Comparison of ENCODE assay signal across 1 cellular context in genomic region chr1:230109871-230110667, GRCh38.
A peak's percentile ranks its signal among the peaks of the same experiment; 100 is the strongest.
TF ChIP-seq lines count a peak whose summit lies in the region.

No MANE protein-coding gene starts in this region.

TF ChIP-seq in GM12878, 131 proteins besides CTCF, POLR2A, EP300 and RAD21 (continued from another document and continues in another):
- TF ChIP-seq USF1 (IDR thresholded peaks at IDR 0.05; ENCODE audit: borderline replicate concordance, extremely low read length, insufficient read depth, low read depth, low read length): peak; percentile 48
- no peak for TF ChIP-seq KDM1A (IDR thresholded peaks at IDR 0.05; ENCODE audit: borderline replicate concordance)
- TF ChIP-seq IKZF1 (conservative IDR thresholded peaks at IDR 0.05): peak; percentile 89
- TF ChIP-seq ZNF274 (IDR thresholded peaks at IDR 0.05; ENCODE audit: insufficient read depth, insufficient read length): no peak
- peak; percentile 72 for TF ChIP-seq POLR2AphosphoS5 (IDR thresholded peaks at IDR 0.05; ENCODE audit: low read length)
- TF ChIP-seq ZBTB40 (IDR thresholded peaks at IDR 0.05; ENCODE audit: borderline replicate concordance): 0 out of 2 replicates have a peak, but pooled peaks have one; percentile 11
- no peak for TF ChIP-seq HDAC2 (IDR thresholded peaks at IDR 0.05)
- peak; percentile 94 for TF ChIP-seq JUNB (IDR thresholded peaks at IDR 0.05)
- TF ChIP-seq NR2C1 (IDR thresholded peaks at IDR 0.05): peak; percentile 62
- TF ChIP-seq BHLHE40 (IDR thresholded peaks at IDR 0.05; ENCODE audit: borderline replicate concordance in 1 of 2, low read depth in 2 of 2, low read length in 1 of 2): peak; percentile 89 to 90
- peak; percentile 85 for TF ChIP-seq RAD51 (IDR thresholded peaks at IDR 0.05)
- TF ChIP-seq SRF (IDR thresholded peaks at IDR 0.05; ENCODE audit: low read depth in 2 of 2, low read length in 2 of 2): 0 out of 4 replicates have a peak, but pooled peaks of 1 of the 2 experiments have one; percentile 53
- no peak for TF ChIP-seq SMAD5 (IDR thresholded peaks at IDR 0.05; ENCODE audit: low read depth)
- peak; percentile 52; the same call in 1 of the 2 replicates for TF ChIP-seq MXI1 (IDR thresholded peaks at IDR 0.05; ENCODE audit: low read depth, low read length)
- no peak for TF ChIP-seq MYC (IDR thresholded peaks at IDR 0.05; ENCODE audit: insufficient read depth, insufficient read length, insufficient replicate concordance, low read length, severe bottlenecking)
- TF ChIP-seq BRCA1 (IDR thresholded peaks at IDR 0.05; ENCODE audit: low read depth, low read length): no peak
- TF ChIP-seq TCF12 (IDR thresholded peaks at IDR 0.05; ENCODE audit: low read depth, low read length): peak; percentile 99
- peak in 1 of 2 experiments; percentile 63; a peak in 1 of 4 replicates for TF ChIP-seq ETV6 (conservative IDR thresholded peaks at IDR 0.05 in 1 of 2, IDR thresholded peaks at IDR 0.05 in 1 of 2; ENCODE audit: borderline replicate concordance in 1 of 2, low read depth in 1 of 2)
- peak; percentile 93 for TF ChIP-seq SKIL (IDR thresholded peaks at IDR 0.05; ENCODE audit: low read depth, poor library complexity, severe bottlenecking)
- no peak for TF ChIP-seq SIN3A (IDR thresholded peaks at IDR 0.05; ENCODE audit: low read depth, low read length)
- no peak for TF ChIP-seq STAT3 (IDR thresholded peaks at IDR 0.05; ENCODE audit: low read depth, low read length)
- TF ChIP-seq CBFB (IDR thresholded peaks at IDR 0.05; ENCODE audit: low read depth): peak; percentile 46; the same call in 1 of the 2 replicates
- peak; percentile 73 for TF ChIP-seq MEF2B (IDR thresholded peaks at IDR 0.05; ENCODE audit: partially characterized antibody, poor library complexity, severe bottlenecking)
- TF ChIP-seq NR2C2 (IDR thresholded peaks at IDR 0.05; ENCODE audit: borderline replicate concordance, control insufficient read depth, insufficient read length, low read depth): no peak
- TF ChIP-seq GABPA (IDR thresholded peaks at IDR 0.05; ENCODE audit: low read depth): peak; percentile 30; the same call in 1 of the 2 replicates
- TF ChIP-seq POU2F2 (IDR thresholded peaks at IDR 0.05; ENCODE audit: borderline replicate concordance, low read depth, low read length): peak; percentile 95
- TF ChIP-seq CEBPB (IDR thresholded peaks at IDR 0.05; ENCODE audit: borderline replicate concordance in 1 of 2, low read depth in 2 of 2, low read length in 2 of 2): peak in 1 of 2 experiments; percentile 45; a peak in 1 of 4 replicates
- TF ChIP-seq NR2F1 (conservative IDR thresholded peaks at IDR 0.05): peak; percentile 88
- TF ChIP-seq BCL3 (IDR thresholded peaks at IDR 0.05; ENCODE audit: borderline replicate concordance, insufficient read depth, low read depth, low read length, poor library complexity, severe bottlenecking): peak; percentile 84
- TF ChIP-seq RELA (IDR thresholded peaks at IDR 0.05; ENCODE audit: borderline replicate concordance, partially characterized antibody): peak; percentile 34
- no peak for TF ChIP-seq BMI1 (IDR thresholded peaks at IDR 0.05; ENCODE audit: borderline replicate concordance)
- TF ChIP-seq HDGF (IDR thresholded peaks at IDR 0.05): no peak
- TF ChIP-seq STAT1 (conservative IDR thresholded peaks at IDR 0.05): 0 out of 2 replicates have a peak, but pooled peaks have one; percentile 11
- TF ChIP-seq SUZ12 (IDR thresholded peaks at IDR 0.05; ENCODE audit: unreplicated experiment): no peak
- peak; percentile 99 for TF ChIP-seq TCF3 (IDR thresholded peaks at IDR 0.05; ENCODE audit: borderline replicate concordance, insufficient read depth, low read depth, low read length)
- no peak for TF ChIP-seq CHD4 (IDR thresholded peaks at IDR 0.05)
- no peak for TF ChIP-seq ZNF24 (IDR thresholded peaks at IDR 0.05)
- no peak for TF ChIP-seq JUND (IDR thresholded peaks at IDR 0.05; ENCODE audit: low read depth, low read length)
- peak; percentile 89 for TF ChIP-seq FOXM1 (IDR thresholded peaks at IDR 0.05; ENCODE audit: low read depth, low read length)
- TF ChIP-seq ZBTB4 (CRISPR knock-in tag; IDR thresholded peaks at IDR 0.05): no peak
- TF ChIP-seq TBL1XR1 (IDR thresholded peaks at IDR 0.05; ENCODE audit: low read depth, low read length): peak; percentile 86
- TF ChIP-seq SIX5 (IDR thresholded peaks at IDR 0.05; ENCODE audit: low read depth, low read length, severe bottlenecking): no peak
- TF ChIP-seq MTA3 (IDR thresholded peaks at IDR 0.05; ENCODE audit: borderline replicate concordance, low read length): no peak
- TF ChIP-seq E2F8 (IDR thresholded peaks at IDR 0.05; ENCODE audit: low read depth, partially characterized antibody): no peak
- peak; percentile 73; the same call in 1 of the 2 replicates for TF ChIP-seq ZBED1 (IDR thresholded peaks at IDR 0.05; ENCODE audit: borderline replicate concordance)
- no peak for TF ChIP-seq E2F4 (IDR thresholded peaks at IDR 0.05; ENCODE audit: low read depth, low read length)
- peak; percentile 80; the same call in 1 of the 2 replicates for TF ChIP-seq SREBF1 (IDR thresholded peaks at IDR 0.05; ENCODE audit: low read length)
- no peak for TF ChIP-seq ZNF622 (IDR thresholded peaks at IDR 0.05)
- no peak for TF ChIP-seq FOXK2 (IDR thresholded peaks at IDR 0.05)
- peak; percentile 92 for TF ChIP-seq EED (IDR thresholded peaks at IDR 0.05; ENCODE audit: low read depth)
- TF ChIP-seq ASH2L (IDR thresholded peaks at IDR 0.05; ENCODE audit: borderline replicate concordance, low read depth): no peak
- peak; percentile 77; the same call in 1 of the 2 replicates for TF ChIP-seq MEF2A (IDR thresholded peaks at IDR 0.05; ENCODE audit: insufficient read depth, low read depth, low read length)
- TF ChIP-seq NBN (IDR thresholded peaks at IDR 0.05): peak; percentile 88; the same call in 1 of the 2 replicates
- TF ChIP-seq ESRRA (IDR thresholded peaks at IDR 0.05; ENCODE audit: low read length): no peak
